28 cellular contexts compared by ENCODE assay signal in the genomic region with DNA sequence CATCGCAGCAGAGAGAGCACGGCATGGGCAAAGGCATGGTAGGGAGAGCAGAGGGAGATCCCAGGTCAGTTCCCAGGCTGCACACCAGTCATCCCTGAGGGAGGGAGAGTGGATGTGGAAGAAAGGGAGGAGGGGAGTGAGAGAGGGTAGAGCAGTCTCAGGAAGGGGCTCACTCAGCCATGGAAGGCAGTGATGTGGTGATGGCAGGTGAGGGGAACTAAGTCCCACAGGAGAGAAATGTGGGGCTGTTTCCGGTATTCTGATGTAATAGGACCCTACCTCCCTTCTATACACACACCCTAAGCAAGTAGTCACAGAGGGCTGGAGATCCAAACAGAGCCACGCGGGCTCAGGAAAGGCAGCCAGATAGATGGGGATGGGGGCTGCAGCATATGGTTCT.
"Had no signal": no experiment of that assay in that cellular context is flagged by ENCODE, and none has a peak within 500 bp of the region (broad histone marks: within the 10 kb centered on the region; RNA-seq: fewer than 3 reads in every experiment).

No MANE protein-coding gene starts in this region.

- H3K9ac ChIP-seq: parathyroid adenoma had no signal

- H3K9me3 ChIP-seq: esophagus squamous epithelium, suprapubic skin, transverse colon, upper lobe of right lung, uterus had no signal

- H3K4me1 Mint-ChIP-seq: immature natural killer cell; memory B cell; naive thymus-derived CD8-positive, alpha-beta T cell; stimulated activated naive CD8-positive, alpha-beta T cell treated with anti-CD3 and anti-CD28 coated beads, Interleukin-15, amount 100 ng/mL, for 72 hours had no signal

- H3K27ac ChIP-seq: esophagus squamous epithelium, parathyroid adenoma, suprapubic skin, transverse colon, upper lobe of right lung, uterus had no signal

- ATAC-seq: effector memory CD8-positive, alpha-beta T cell; left lobe of liver; naive thymus-derived CD8-positive, alpha-beta T cell; sciatic nerve; stimulated activated naive CD8-positive, alpha-beta T cell treated with anti-CD3 and anti-CD28 coated beads, Interleukin-15, amount 100 ng/mL, for 72 hours; upper lobe of right lung had no signal

- H3K36me3 ChIP-seq: esophagus squamous epithelium, suprapubic skin, transverse colon, upper lobe of right lung, uterus had no signal

- H3K4me3 Mint-ChIP-seq: effector memory CD8-positive, alpha-beta T cell; immature natural killer cell; memory B cell; naive thymus-derived CD8-positive, alpha-beta T cell; stimulated activated naive CD8-positive, alpha-beta T cell treated with anti-CD3 and anti-CD28 coated beads, Interleukin-15, amount 100 ng/mL, for 72 hours had no signal

- H3K27ac Mint-ChIP-seq: effector memory CD8-positive, alpha-beta T cell; immature natural killer cell; memory B cell; progenitor cell of endocrine pancreas had no signal

- H3K4me3 ChIP-seq: esophagus squamous epithelium, lung, smooth muscle cell, suprapubic skin, transverse colon, upper lobe of right lung, uterus had no signal

- H3K36me3 Mint-ChIP-seq: immature natural killer cell; memory B cell; naive thymus-derived CD8-positive, alpha-beta T cell had no signal

- H3K4me1 ChIP-seq: esophagus squamous epithelium, parathyroid adenoma, suprapubic skin, transverse colon, upper lobe of right lung, uterus had no signal

- DNase-seq: cortex of kidney; effector memory CD8-positive, alpha-beta T cell; erythroblast; esophagus squamous epithelium; foreskin melanocyte; glutamatergic neuron; hypothalamus; immature natural killer cell; islet precursor cell; kidney glomerular epithelial cell; naive thymus-derived CD8-positive, alpha-beta T cell; stimulated activated CD4-positive, alpha-beta T cell treated with anti-CD3 and anti-CD28 coated beads, Interleukin-12 subunit alpha, Interleukin-12 subunit beta, amount 100 ng/mL, for 4 hours; stimulated activated CD4-positive, alpha-beta T cell treated with anti-CD3 and anti-CD28 coated beads, Interleukin-1b, Interleukin-23, amount 100 ng/mL, for 48 hours; stimulated activated CD4-positive, alpha-beta T cell treated with anti-CD3 and anti-CD28 coated beads, Interleukin-4, amount 100 ng/mL, for 1 hour; stimulated activated CD8-positive, alpha-beta memory T cell treated with anti-CD3 and anti-CD28 coated beads, Interleukin-4, amount 100 ng/mL, for 48 hours; stimulated activated naive CD4-positive, alpha-beta T cell; stimulated activated naive CD8-positive, alpha-beta T cell treated with anti-CD3 and anti-CD28 coated beads, Interleukin-15, amount 100 ng/mL, for 72 hours; transverse colon; upper lobe of right lung; uterus had no signal

- H3K27me3 ChIP-seq: transverse colon, upper lobe of right lung, uterus had no signal

- H3K27me3 Mint-ChIP-seq: stimulated activated naive CD8-positive, alpha-beta T cell treated with anti-CD3 and anti-CD28 coated beads, Interleukin-15, amount 100 ng/mL, for 72 hours had no signal
